ENCODE assay signal across 18 cellular contexts in the genomic region with DNA sequence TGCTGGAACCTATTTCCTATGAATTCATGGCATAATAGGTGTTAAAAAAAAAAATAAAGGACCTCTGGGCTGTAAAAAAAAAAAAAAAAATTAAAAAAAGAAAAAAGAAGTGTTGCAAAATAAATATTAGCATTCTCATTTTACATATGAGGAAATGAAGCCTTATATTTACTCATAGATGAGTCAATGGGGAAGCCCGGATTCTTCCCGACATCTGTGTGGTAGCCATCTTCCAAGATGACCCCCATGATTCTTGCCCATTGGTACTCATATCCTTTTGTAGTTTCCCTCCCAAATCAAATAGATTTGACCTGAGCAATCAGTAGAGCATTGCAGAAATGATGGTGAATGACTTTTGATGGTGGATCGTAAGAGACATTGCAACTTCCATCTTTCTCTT. TPM values are rescaled to one million over a fixed set of nuclear protein-coding genes. Genes with fewer than 3 reads are reported as not detected.
DNase-seq lines count a peak whose midpoint lies in the region; ATAC-seq and TF ChIP-seq lines count a peak whose summit lies in the region.
"Had no signal": no experiment of that assay in that cellular context is flagged by ENCODE, and none has a peak within 500 bp of the region (broad histone marks: within the 10 kb centered on the region; RNA-seq: fewer than 3 reads in every experiment).

No MANE protein-coding gene starts in this region.

- peaks cover 12% of the 10 kb centered on the region for H3K36me3 Mint-ChIP-seq in stimulated activated naive CD8-positive, alpha-beta T cell treated with anti-CD3 and anti-CD28 coated beads, Interleukin-15, Interleukin-2, amounts not matched to agents 100 ng/mL and 50 ng/mL, for 24 hours (ENCODE audit: low read depth)
- peaks cover 20% of the 10 kb centered on the region for H3K36me3 Mint-ChIP-seq in dendritic cell treated with granulocyte-macrophage colony-stimulating factor and Interleukin-4, amounts not matched to agents 40 ng/mL and 50 ng/mL, for 4 days (ENCODE audit: low read depth)
- H3K36me3 Mint-ChIP-seq in activated CD8-positive, alpha-beta T cell treated with anti-CD3 and anti-CD28 coated beads for 36 hours (ENCODE audit: low read depth) = peaks cover 3% of the 10 kb centered on the region

- H3K9me3 Mint-ChIP-seq in stimulated activated naive CD8-positive, alpha-beta T cell treated with anti-CD3 and anti-CD28 coated beads, Interleukin-15, Interleukin-2, amounts not matched to agents 100 ng/mL and 50 ng/mL, for 24 hours = peaks cover 9% of the 10 kb centered on the region
- H3K9me3 Mint-ChIP-seq in dendritic cell treated with granulocyte-macrophage colony-stimulating factor and Interleukin-4, amounts not matched to agents 40 ng/mL and 50 ng/mL, for 4 days = peaks cover 5% of the 10 kb centered on the region
- H3K9me3 Mint-ChIP-seq in activated CD8-positive, alpha-beta T cell treated with anti-CD3 and anti-CD28 coated beads for 36 hours = peaks cover 6% of the 10 kb centered on the region
- H3K9me3 Mint-ChIP-seq: effector memory CD8-positive, alpha-beta T cell had no signal

- no peak overlapping the region for H3K27ac Mint-ChIP-seq in stimulated activated naive CD8-positive, alpha-beta T cell treated with anti-CD3 and anti-CD28 coated beads, Interleukin-15, Interleukin-2, amounts not matched to agents 100 ng/mL and 50 ng/mL, for 24 hours
- H3K27ac Mint-ChIP-seq in dendritic cell treated with granulocyte-macrophage colony-stimulating factor and Interleukin-4, amounts not matched to agents 40 ng/mL and 50 ng/mL, for 4 days = peak overlapping the region; percentile 94
- H3K27ac Mint-ChIP-seq in activated CD8-positive, alpha-beta T cell treated with anti-CD3 and anti-CD28 coated beads for 36 hours = no peak overlapping the region
- H3K27ac Mint-ChIP-seq: activated naive CD8-positive, alpha-beta T cell treated with anti-CD3 and anti-CD28 coated beads, Interleukin-2, amount 50 U/mL, for 24 hours; activated T-helper 17 cell treated with anti-CD3 and anti-CD28 coated beads, Interleukin-2, amount 50 U/mL, for 72 hours; effector memory CD8-positive, alpha-beta T cell had no signal

- peaks cover 27% of the 10 kb centered on the region for H3K4me1 Mint-ChIP-seq in stimulated activated naive CD8-positive, alpha-beta T cell treated with anti-CD3 and anti-CD28 coated beads, Interleukin-15, Interleukin-2, amounts not matched to agents 100 ng/mL and 50 ng/mL, for 24 hours (ENCODE audit: low read depth)
- peaks cover 50% of the 10 kb centered on the region for H3K4me1 Mint-ChIP-seq in dendritic cell treated with granulocyte-macrophage colony-stimulating factor and Interleukin-4, amounts not matched to agents 40 ng/mL and 50 ng/mL, for 4 days (ENCODE audit: low read depth)
- peaks cover 14% of the 10 kb centered on the region for H3K4me1 Mint-ChIP-seq in activated CD8-positive, alpha-beta T cell treated with anti-CD3 and anti-CD28 coated beads for 36 hours (ENCODE audit: low read depth)
- H3K4me1 Mint-ChIP-seq: activated T-helper 17 cell treated with anti-CD3 and anti-CD28 coated beads, Interleukin-2, amount 50 U/mL, for 72 hours had no signal

- CTCF ChIA-PET in activated CD8-positive, alpha-beta T cell treated with anti-CD3 and anti-CD28 coated beads for 36 hours (lab: Charles Lee) = no interaction called here

- no peak for TF ChIP-seq CTCF in activated CD8-positive, alpha-beta T cell treated with anti-CD3 and anti-CD28 coated beads for 36 hours (IDR thresholded peaks at IDR 0.05)

- no peak for DNase-seq in stimulated activated naive CD8-positive, alpha-beta T cell treated with anti-CD3 and anti-CD28 coated beads, Interleukin-15, Interleukin-2, amounts not matched to agents 100 U/mL and 50 U/mL, for 24 hours
- DNase-seq in NCI-H2029 treated with DMSO at 0.1 percent for 48 hours (lab: John Stamatoyannopoulos, UW) (peak; percentile 12), mucosa of gallbladder (ENCODE audit: low spot score) (no peak), amygdala (lab: John Stamatoyannopoulos, UW) (no peak), NCI-H345 treated with DMSO at 0.1 percent for 48 hours (lab: John Stamatoyannopoulos, UW; ENCODE audit: unreplicated experiment) (no peak)
- no peak for DNase-seq in activated CD8-positive, alpha-beta T cell treated with anti-CD3 and anti-CD28 coated beads for 36 hours
- DNase-seq: activated naive CD8-positive, alpha-beta T cell treated with anti-CD3 and anti-CD28 coated beads, Interleukin-2, amount 50 U/mL, for 24 hours; effector memory CD8-positive, alpha-beta T cell; GF-D8; hypothalamus; kidney glomerular epithelial cell; midbrain; NCI-H1105; NCI-H748 treated with DMSO at 0.1 percent for 48 hours; stimulated activated CD4-positive, alpha-beta T cell treated with anti-CD3 and anti-CD28 coated beads, Interleukin-15, amount 100 ng/mL, for 24 hours had no signal

- H3K4me3 Mint-ChIP-seq in stimulated activated naive CD8-positive, alpha-beta T cell treated with anti-CD3 and anti-CD28 coated beads, Interleukin-15, Interleukin-2, amounts not matched to agents 100 ng/mL and 50 ng/mL, for 24 hours = peak overlapping the region; percentile 13
- H3K4me3 Mint-ChIP-seq in dendritic cell treated with granulocyte-macrophage colony-stimulating factor and Interleukin-4, amounts not matched to agents 40 ng/mL and 50 ng/mL, for 4 days = no peak overlapping the region
- no peak overlapping the region for H3K4me3 Mint-ChIP-seq in activated CD8-positive, alpha-beta T cell treated with anti-CD3 and anti-CD28 coated beads for 36 hours
- H3K4me3 Mint-ChIP-seq: activated naive CD8-positive, alpha-beta T cell treated with anti-CD3 and anti-CD28 coated beads, Interleukin-2, amount 50 U/mL, for 24 hours; activated T-helper 17 cell treated with anti-CD3 and anti-CD28 coated beads, Interleukin-2, amount 50 U/mL, for 72 hours; effector memory CD8-positive, alpha-beta T cell had no signal

- ATAC-seq in stimulated activated naive CD8-positive, alpha-beta T cell treated with anti-CD3 and anti-CD28 coated beads, Interleukin-15, Interleukin-2, amounts not matched to agents 100 U/mL and 50 U/mL, for 24 hours = no peak
- ATAC-seq in activated CD8-positive, alpha-beta T cell treated with anti-CD3 and anti-CD28 coated beads for 36 hours = no peak
- ATAC-seq: activated naive CD8-positive, alpha-beta T cell treated with anti-CD3 and anti-CD28 coated beads, Interleukin-2, amount 50 U/mL, for 24 hours; activated T-helper 17 cell treated with anti-CD3 and anti-CD28 coated beads, Interleukin-2, amount 50 U/mL, for 72 hours; effector memory CD8-positive, alpha-beta T cell had no signal

- intact Hi-C loops in dendritic cell treated with granulocyte-macrophage colony-stimulating factor and Interleukin-4, amounts not matched to agents 40 ng/mL and 50 ng/mL, for 4 days (cut with micrococcal nuclease) = loop anchor here (5.0 to 10.0 kb wide), 2 partner anchors 54 to 86 kb away; no protein-coding TSS in a partner anchor
- intact Hi-C loops in activated CD8-positive, alpha-beta T cell treated with anti-CD3 and anti-CD28 coated beads for 36 hours (cut with micrococcal nuclease) = no loop called here

- H3K27me3 Mint-ChIP-seq in stimulated activated naive CD8-positive, alpha-beta T cell treated with anti-CD3 and anti-CD28 coated beads, Interleukin-15, Interleukin-2, amounts not matched to agents 100 ng/mL and 50 ng/mL, for 24 hours = peaks cover 43% of the 10 kb centered on the region
- no peaks in the 10 kb centered on the region for H3K27me3 Mint-ChIP-seq in dendritic cell treated with granulocyte-macrophage colony-stimulating factor and Interleukin-4, amounts not matched to agents 40 ng/mL and 50 ng/mL, for 4 days
- peaks cover 26% of the 10 kb centered on the region for H3K27me3 Mint-ChIP-seq in activated CD8-positive, alpha-beta T cell treated with anti-CD3 and anti-CD28 coated beads for 36 hours

- POLR2A ChIA-PET in activated CD8-positive, alpha-beta T cell treated with anti-CD3 and anti-CD28 coated beads for 36 hours (lab: Charles Lee) = no interaction called here

RNA-seq across cellular contexts. Expression of gene SWAP70, which starts 3.0 kb away (rescaled TPM):
- total RNA-seq in mucosa of gallbladder = 24.3 TPM
- total RNA-seq in activated CD8-positive, alpha-beta T cell treated with anti-CD3 and anti-CD28 coated beads for 36 hours = 1 to 10 TPM; 8.9 to 9.6 TPM
